1 cellular context compared by ENCODE assay signal in genomic region chr6:41729624-41730023, GRCh38.
TF ChIP-seq lines count a peak whose summit lies in the region.

No MANE protein-coding gene starts in this region.

TF ChIP-seq in GM12878, 131 proteins besides CTCF, POLR2A, EP300 and RAD21:
- TF ChIP-seq RB1 (IDR thresholded peaks at IDR 0.05; ENCODE audit: borderline replicate concordance) (no peak), ZNF207 (IDR thresholded peaks at IDR 0.05; ENCODE audit: borderline replicate concordance) (no peak), WRNIP1 (IDR thresholded peaks at IDR 0.05; ENCODE audit: borderline replicate concordance, low read depth, low read length) (0 out of 2 replicates have a peak, but pooled peaks have one; percentile 81)
TF ChIP-seq in GM12878: peak in this region for 1.
